1 cellular context compared by ENCODE assay signal in genomic region chr2:75390184-75390583, GRCh38.
TF ChIP-seq lines count a peak whose summit lies in the region.

No MANE protein-coding gene starts in this region.

TF ChIP-seq in H1, 55 proteins besides CTCF, POLR2A, EP300 and RAD21 (continued from another document):
- TF ChIP-seq SP4 (IDR thresholded peaks at IDR 0.05; ENCODE audit: low read length) (no peak), FOSL1 (IDR thresholded peaks at IDR 0.05; ENCODE audit: insufficient read depth, low read depth, low read length) (no peak), SIRT6 (IDR thresholded peaks at IDR 0.05; ENCODE audit: low read length) (no peak), KDM1A (IDR thresholded peaks at IDR 0.05; ENCODE audit: borderline replicate concordance, low read length) (no peak)
TF ChIP-seq in H1: peak in this region for 0.
